Comparison of ENCODE assay signal across 32 cellular contexts in the genomic region with DNA sequence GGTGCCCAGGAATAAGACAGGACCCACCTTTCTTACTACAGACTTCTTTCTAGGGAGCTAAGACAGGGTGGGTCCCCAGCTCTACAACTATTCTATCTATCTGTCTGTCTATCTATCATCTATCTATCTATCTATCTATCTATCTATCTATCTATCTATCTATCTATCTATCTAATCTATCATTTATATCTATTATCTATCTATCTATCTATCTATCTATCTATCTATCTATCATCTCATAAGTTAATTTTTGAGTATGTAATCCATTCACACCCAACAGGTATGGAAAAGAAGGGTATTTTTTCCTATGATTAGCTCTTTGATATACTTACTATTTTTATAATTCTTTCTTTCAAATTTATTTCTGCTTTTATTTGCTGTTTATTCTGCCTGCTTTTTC. TPM values are rescaled to one million over a fixed set of nuclear protein-coding genes. Genes with fewer than 3 reads are reported as not detected.
"Had no signal": no experiment of that assay in that cellular context is flagged by ENCODE, and none has a peak within 500 bp of the region (broad histone marks: within the 10 kb centered on the region; RNA-seq: fewer than 3 reads in every experiment).

No MANE protein-coding gene starts in this region.

- H3K27me3 ChIP-seq: adrenal gland, ascending aorta, body of pancreas, brain microvascular endothelial cell, breast epithelium had no signal

- H3K4me3 ChIP-seq: adrenal gland, ascending aorta, body of pancreas, breast epithelium had no signal

- H3K27ac ChIP-seq: adrenal gland, ascending aorta, body of pancreas, brain microvascular endothelial cell, breast epithelium had no signal

- H3K9me3 ChIP-seq: adrenal gland, body of pancreas had no signal

- H3K36me3 ChIP-seq: adrenal gland, ascending aorta, brain microvascular endothelial cell, breast epithelium had no signal

- H3K4me1 ChIP-seq: adrenal gland, ascending aorta, body of pancreas, breast epithelium had no signal

- ATAC-seq: activated naive CD4-positive, alpha-beta T cell treated with anti-CD3 and anti-CD28 coated beads, Interleukin-2, amount 50 U/mL, for 72 hours; activated naive CD8-positive, alpha-beta T cell treated with anti-CD3 and anti-CD28 coated beads, Interleukin-2, amount 50 U/mL, for 24 hours; activated T-cell treated with anti-CD3 and anti-CD28 coated beads, Interleukin-2, amount 50 U/mL, for 4 hours; activated T-cell treated with anti-CD3 and anti-CD28 coated beads, Interleukin-2, amount 50 U/mL, for 72 hours; activated T-helper 17 cell treated with anti-CD3 and anti-CD28 coated beads, Interleukin-2, amount 50 U/mL, for 72 hours; body of pancreas had no signal

- FAIRE-seq: astrocyte, bronchial epithelial cell had no signal

- DNase-seq: activated effector memory CD4-positive, alpha-beta T cell treated with anti-CD3 and anti-CD28 coated beads, Interleukin-2, amount 50 U/mL, for 16 hours; activated effector memory CD4-positive, alpha-beta T cell treated with Interleukin-2 at 50 U/mL for 16 hours; activated gamma-delta T cell; activated gamma-delta T cell treated with Interleukin-2 at 50 U/mL for 16 hours; activated naive CD4-positive, alpha-beta T cell; activated naive CD4-positive, alpha-beta T cell treated with anti-CD3 and anti-CD28 coated beads for 36 hours; activated naive CD4-positive, alpha-beta T cell treated with anti-CD3 and anti-CD28 coated beads, Interleukin-2, amount 10 ng/mL, durations not matched to agents 7 days and 5 days; activated naive CD4-positive, alpha-beta T cell treated with anti-CD3 and anti-CD28 coated beads, Interleukin-2, amount 50 U/mL, for 16 hours; activated naive CD4-positive, alpha-beta T cell treated with Interleukin-2 at 50 U/mL for 16 hours; activated naive CD8-positive, alpha-beta T cell treated with anti-CD3 and anti-CD28 coated beads for 36 hours; activated naive CD8-positive, alpha-beta T cell treated with anti-CD3 and anti-CD28 coated beads, Interleukin-2, amount 10 ng/mL, durations not matched to agents 7 days and 5 days; activated naive CD8-positive, alpha-beta T cell treated with anti-CD3 and anti-CD28 coated beads, Interleukin-2, amount 50 U/mL, for 24 hours; activated T-cell treated with anti-CD3 and anti-CD28 coated beads, Interleukin-2, amount 50 U/mL, for 24 hours; activated T-cell treated with anti-CD3 and anti-CD28 coated beads, Interleukin-2, amount 50 U/mL, for 4 hours; activated T-cell treated with anti-CD3 and anti-CD28 coated beads, Interleukin-2, amount 50 U/mL, for 48 hours; activated T-cell treated with anti-CD3 and anti-CD28 coated beads, Interleukin-2, amount 50 U/mL, for 72 hours; adrenal gland; amniotic stem cell; amygdala; anterior cingulate cortex; aorta; body of pancreas; brain microvascular endothelial cell; caudate nucleus; central memory CD4-positive, alpha-beta T cell; cerebellar nuclear complex had no signal

RNA-seq across cellular contexts. Expression of gene BAMBI, which starts 55.9 kb away (rescaled TPM):
- total RNA-seq: activated T-helper 17 cell treated with anti-CD3 and anti-CD28 coated beads, Interleukin-2, amount 50 U/mL, for 72 hours had no signal
